12 cellular contexts compared by ENCODE assay signal in the genomic region with DNA sequence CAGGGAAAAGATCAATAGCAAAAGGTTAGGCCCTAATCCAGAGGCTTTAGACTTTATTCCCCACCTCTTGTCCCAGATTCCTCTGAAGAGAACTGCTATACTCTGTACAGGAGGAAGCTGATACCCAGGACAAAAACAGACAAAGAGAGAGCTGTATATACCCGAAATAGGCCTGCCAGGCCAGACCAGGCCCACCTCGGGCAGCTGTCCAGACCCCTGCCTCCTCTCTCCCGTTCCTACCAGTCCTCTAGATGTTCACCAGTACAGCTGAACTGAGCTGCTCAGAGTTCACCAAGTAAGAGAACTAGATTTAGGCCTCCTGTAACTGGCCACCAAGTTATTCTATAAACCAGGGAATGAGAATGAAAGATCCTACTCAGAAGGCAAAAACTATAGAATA. TPM values are rescaled to one million over a fixed set of nuclear protein-coding genes. Genes with fewer than 3 reads are reported as not detected.
A peak's percentile ranks its signal among the peaks of the same experiment; 100 is the strongest.
DNase-seq lines count a peak whose midpoint lies in the region; ATAC-seq, FAIRE-seq and TF ChIP-seq lines count a peak whose summit lies in the region.
"Had no signal": no experiment of that assay in that cellular context is flagged by ENCODE, and none has a peak within 500 bp of the region (broad histone marks: within the 10 kb centered on the region; RNA-seq: fewer than 3 reads in every experiment).

No MANE protein-coding gene starts in this region.

- peaks cover 30% of the 10 kb centered on the region for H4K20me1 ChIP-seq in K562 (replicated peaks; ENCODE audit: control insufficient read depth, insufficient read depth, low read length)

- BruUV-seq in K562 (replicated peaks; lab: Mats Ljungman, UMichigan): no TSS peak

- peaks cover 46 to 47% of the 10 kb centered on the region in 2 donors for H3K4me1 Mint-ChIP-seq in natural killer cell treated with Interleukin-12 subunit alpha and Interleukin-12 subunit beta and Interleukin-15 and Interleukin-18, amount 100 ng/mL, for 72 hours (ENCODE audit: low read depth in 2 of 2)

- H3K27me3 ChIP-seq in left ventricle myocardium inferior (ENCODE audit: low read depth) (no peaks in the 10 kb centered on the region), right cardiac atrium (ENCODE audit: control insufficient read depth, insufficient read depth) (no peaks in the 10 kb centered on the region), K562 (ENCODE audit: control insufficient read depth in 2 of 2, insufficient read depth in 2 of 2, low read length in 2 of 2) (no peaks in the 10 kb centered on the region), vagina (no peaks in the 10 kb centered on the region)

- no peak overlapping the region for H2AFZ ChIP-seq in K562 (ENCODE audit: low read depth, low read length)

- H3K36me3 ChIP-seq in left ventricle myocardium inferior: peaks cover 62% of the 10 kb centered on the region
- H3K36me3 ChIP-seq in K562 (ENCODE audit: control insufficient read depth, insufficient read depth, low read length): peaks cover 84% of the 10 kb centered on the region
- peaks cover 26 to 48% of the 10 kb centered on the region in 2 donors for H3K36me3 ChIP-seq in vagina

- no peaks in the 10 kb centered on the region for H3K9me1 ChIP-seq in K562 (ENCODE audit: control insufficient read depth, insufficient read depth, low read length)

- CTCF ChIA-PET in K562 (lab: Yijun Ruan, JAX; ENCODE audit: low intra/inter-chr PET ratio): no interaction called here

- TF ChIP-seq EP300 in K562 (IDR thresholded peaks at IDR 0.05; ENCODE audit: low read length): no peak

- H3K4me3 ChIP-seq in left ventricle myocardium inferior (peak overlapping the region; percentile 99), right cardiac atrium (ENCODE audit: low read length) (no peak overlapping the region), K562 (no peak overlapping the region), vagina (no peak overlapping the region)

- FAIRE-seq in K562 (lab: Jason Lieb, UNC): no peak

- H3K27ac Mint-ChIP-seq in natural killer cell treated with Interleukin-12 subunit alpha and Interleukin-12 subunit beta and Interleukin-15 and Interleukin-18, amount 100 ng/mL, for 72 hours: peak overlapping the region; percentile 83 to 86

- H3K9me3 ChIP-seq in left ventricle myocardium inferior (replicated peaks) (no peaks in the 10 kb centered on the region), right cardiac atrium (ENCODE audit: control insufficient read depth, low read length) (no peaks in the 10 kb centered on the region), K562 (replicated peaks; ENCODE audit: control insufficient read depth, insufficient read depth, low read depth, low read length) (no peaks in the 10 kb centered on the region), vagina (no peaks in the 10 kb centered on the region)

- H3K27me3 Mint-ChIP-seq in natural killer cell treated with Interleukin-12 subunit alpha and Interleukin-12 subunit beta and Interleukin-15 and Interleukin-18, amount 100 ng/mL, for 72 hours: no peaks in the 10 kb centered on the region
- H3K27me3 Mint-ChIP-seq: activated naive CD8-positive, alpha-beta T cell treated with anti-CD3 and anti-CD28 coated beads, Interleukin-2, amount 10 ng/mL, durations not matched to agents 7 days and 5 days had no signal

- H3K4me1 ChIP-seq in left ventricle myocardium inferior: peaks cover 62% of the 10 kb centered on the region
- H3K4me1 ChIP-seq in right cardiac atrium (ENCODE audit: control insufficient read depth, insufficient read depth, low read length): peaks cover 11% of the 10 kb centered on the region
- peaks cover 16 to 17% of the 10 kb centered on the region in 2 experiments; a peak in 4 of 5 replicates for H3K4me1 ChIP-seq in K562 (replicated peaks in 1 of 2; ENCODE audit: control insufficient read depth in 2 of 2, insufficient read depth in 2 of 2, low read length in 2 of 2)
- peaks cover 43% of the 10 kb centered on the region for H3K4me1 ChIP-seq in vagina

- TF ChIP-seq CTCF in left ventricle myocardium inferior (IDR thresholded peaks at IDR 0.05; ENCODE audit: borderline replicate concordance) (no peak), K562 (IDR thresholded peaks at IDR 0.05 in 2 of 3, conservative IDR thresholded peaks at IDR 0.05 in 1 of 3; ENCODE audit: insufficient read depth in 2 of 3, low read depth in 1 of 3, low read length in 3 of 3) (no peak), vagina (IDR thresholded peaks at IDR 0.05) (no peak)

- ATAC-seq in right cardiac atrium (no peak), K562 (no peak)
- ATAC-seq in natural killer cell treated with Interleukin-12 subunit alpha and Interleukin-12 subunit beta and Interleukin-15 and Interleukin-18, amount 100 ng/mL, for 72 hours: no peak
- ATAC-seq: left lobe of liver had no signal

- H3K4me2 ChIP-seq in K562 (ENCODE audit: insufficient read depth, low read length): no peak overlapping the region

- H3K27ac ChIP-seq in left ventricle myocardium inferior (replicated peaks) (peak overlapping the region; percentile 99), right cardiac atrium (ENCODE audit: low read length) (no peak overlapping the region), K562 (ENCODE audit: extremely low read depth, low read depth, low read length) (no peak overlapping the region), vagina (peak overlapping the region; percentile 99)

- H3K9ac ChIP-seq in K562 (ENCODE audit: insufficient read depth in 1 of 2, low read depth in 2 of 2, low read length in 2 of 2): no peak overlapping the region

- POLR2A ChIA-PET in K562 (lab: Yijun Ruan, JAX): interaction anchor here (0.9 to 1.2 kb wide), 3 partner anchors 10 to 34 kb away, joined by 3 to 4 read pairs (median 4); partner anchors contain the start of gene NOP2

- TF ChIP-seq POLR2A in K562 (conservative IDR thresholded peaks at IDR 0.05): no peak
- TF ChIP-seq POLR2A in vagina (IDR thresholded peaks at IDR 0.05): no peak

- intact Hi-C loops in left ventricle myocardium inferior (cut with micrococcal nuclease): no loop called here
- intact Hi-C loops in right cardiac atrium (cut with DNase I): no loop called here
- intact Hi-C loops in K562 (cut with micrococcal nuclease): no loop called here
- intact Hi-C loops in vagina (cut with DNase I): no loop called here

- DNase-seq in left ventricle myocardium inferior (no peak), right cardiac atrium (no peak), K562 (ENCODE audit: extremely low read depth in 1 of 4, low spot score in 3 of 4) (no peak), vagina (ENCODE audit: extremely low spot score in 2 of 2) (no peak), kidney glomerular epithelial cell (lab: John Stamatoyannopoulos, UW) (no peak), KBM-7 (no peak), RKO (ENCODE audit: low spot score) (no peak)
- no peak for DNase-seq in natural killer cell treated with Interleukin-12 subunit alpha and Interleukin-12 subunit beta and Interleukin-15 and Interleukin-18, amount 100 ng/mL, for 72 hours (ENCODE audit: low spot score)
- DNase-seq: activated naive CD8-positive, alpha-beta T cell treated with anti-CD3 and anti-CD28 coated beads, Interleukin-2, amount 10 ng/mL, durations not matched to agents 7 days and 5 days; stimulated activated CD4-positive, alpha-beta T cell treated with anti-CD3 and anti-CD28 coated beads, Interleukin-12 subunit alpha, Interleukin-12 subunit beta, amount 100 ng/mL, for 4 hours had no signal

- in situ Hi-C loops in K562 (cut with MboI): no loop called here
- in situ Hi-C loops in KBM-7 (cut with MboI; ENCODE audit: low pct_unique_long_range_greater_than_20kb, low sequenced_read_pairs): no loop called here

- H3K9me3 Mint-ChIP-seq in natural killer cell treated with Interleukin-12 subunit alpha and Interleukin-12 subunit beta and Interleukin-15 and Interleukin-18, amount 100 ng/mL, for 72 hours: no peaks in the 10 kb centered on the region
- H3K9me3 Mint-ChIP-seq: activated naive CD8-positive, alpha-beta T cell treated with anti-CD3 and anti-CD28 coated beads, Interleukin-2, amount 10 ng/mL, durations not matched to agents 7 days and 5 days had no signal

- peaks cover 84% of the 10 kb centered on the region for H3K79me2 ChIP-seq in K562 (ENCODE audit: control insufficient read depth, insufficient read depth, low read length)

- H3K4me3 Mint-ChIP-seq in natural killer cell treated with Interleukin-12 subunit alpha and Interleukin-12 subunit beta and Interleukin-15 and Interleukin-18, amount 100 ng/mL, for 72 hours: no peak overlapping the region
- H3K4me3 Mint-ChIP-seq: activated naive CD8-positive, alpha-beta T cell treated with anti-CD3 and anti-CD28 coated beads, Interleukin-2, amount 10 ng/mL, durations not matched to agents 7 days and 5 days had no signal

- H3K36me3 Mint-ChIP-seq in natural killer cell treated with Interleukin-12 subunit alpha and Interleukin-12 subunit beta and Interleukin-15 and Interleukin-18, amount 100 ng/mL, for 72 hours: peaks cover 43% of the 10 kb centered on the region

- TF ChIP-seq RAD21 in K562 (CRISPR knock-in tag; conservative IDR thresholded peaks at IDR 0.05 in 1 of 2, IDR thresholded peaks at IDR 0.05 in 1 of 2): no peak

- 30% methylated on average over 3 of the region's 3 CpGs for WGBS in right cardiac atrium
- 88% methylated on average over 3 of the region's 3 CpGs for WGBS in K562 (ENCODE audit: insufficient coverage, low coverage, missing lambda C conversion rate)

RNA-seq across cellular contexts. Expression of gene CHD4, which starts 4.7 kb away (rescaled TPM):
- total RNA-seq in left ventricle myocardium inferior: 151 TPM
- total RNA-seq in right cardiac atrium: 100 to 1,000 TPM; 138 to 165 (median 153) TPM
- 142 TPM for polyA plus RNA-seq in right cardiac atrium
- 526 and 534 TPM in 2 replicates for total RNA-seq in K562 (2011; cell fraction: chromatin; rRNA removed; ENCODE audit: low replicate concordance)
- 244 and 272 TPM in 2 replicates for total RNA-seq in K562 (2011; cell fraction: nucleolus; rRNA removed)
- total RNA-seq in K562 (2011; cell fraction: nucleoplasm; rRNA removed): 296 and 379 TPM in 2 replicates
- total RNA-seq in K562 (2014; rRNA removed): 392 and 404 TPM in 2 replicates
- 231 and 265 TPM in 2 replicates for total RNA-seq in K562 (2014; rRNA removed; fragmentation: Illumina TruSeq; extraction: Trizol)
- 271 and 272 TPM in 2 replicates for total RNA-seq in K562 (2015; rRNA removed; fragmentation: Illumina TruSeq; extraction: Trizol)
- total RNA-seq in K562 (2021): 353 and 384 TPM in 2 replicates
- 119 and 126 TPM in 2 replicates for polyA plus RNA-seq in K562 (2011; rRNA removed)
- polyA plus RNA-seq in K562 (2011; cell fraction: cytosol; rRNA removed): 151 and 165 TPM in 2 replicates
- 184 and 336 TPM in 2 replicates for polyA plus RNA-seq in K562 (2011; cell fraction: nucleus; rRNA removed)
- polyA plus RNA-seq in K562 (2012): 162 and 218 TPM in 2 replicates
- 346 and 375 TPM in 2 replicates for polyA plus RNA-seq in K562 (2014; fragmentation: Illumina TruSeq; extraction: Trizol)
- 10 to 100 TPM; 82.1 to 90.3 TPM for polyA plus RNA-seq in K562 (2014; fragmentation: Nextera tagmentation; extraction: Ambion mirVana)
- 211 and 214 TPM in 2 replicates for polyA plus RNA-seq in K562 (2014; rRNA removed)
- polyA minus RNA-seq in K562 (2011; rRNA and poly(A)+ RNA removed): 272 and 274 TPM in 2 replicates
- polyA minus RNA-seq in K562 (2011; cell fraction: cytosol; rRNA and poly(A)+ RNA removed): 222 and 251 TPM in 2 replicates
- polyA minus RNA-seq in K562 (2011; cell fraction: nucleus; rRNA and poly(A)+ RNA removed): 81.5 and 99.4 TPM in 2 replicates
- 100 to 1,000 TPM; 239 to 352 TPM for total RNA-seq in natural killer cell treated with Interleukin-12 subunit alpha and Interleukin-12 subunit beta and Interleukin-15 and Interleukin-18, amount 100 ng/mL, for 72 hours
- 152 TPM for total RNA-seq in vagina

RNA-seq across cellular contexts. Expression of gene LPAR5, which starts 33.2 kb away (rescaled TPM):
- total RNA-seq in left ventricle myocardium inferior (7.0 TPM), right cardiac atrium (1 to 10 TPM; 1.1 to 2.6 (median 2.0) TPM), K562 (2014; rRNA removed) (3.6 and 4.9 TPM in 2 replicates), K562 (2014; rRNA removed; fragmentation: Illumina TruSeq; extraction: Trizol) (3.0 and 3.5 TPM in 2 replicates), K562 (2015; rRNA removed; fragmentation: Illumina TruSeq; extraction: Trizol) (2.7 and 2.8 TPM in 2 replicates), K562 (2021) (9.2 and 11.7 TPM in 2 replicates), vagina (7.4 TPM)
- polyA plus RNA-seq in right cardiac atrium (0.86 TPM), K562 (2011; rRNA removed) (5.8 and 7.8 TPM in 2 replicates), K562 (2014; fragmentation: Illumina TruSeq; extraction: Trizol) (7.0 and 9.9 TPM in 2 replicates), K562 (2014; fragmentation: Nextera tagmentation; extraction: Ambion mirVana) (1 to 10 TPM; 1.3 to 2.3 TPM), K562 (2014; rRNA removed) (5.6 and 5.9 TPM in 2 replicates)
- 14.4 and 32.5 TPM in 2 replicates for total RNA-seq in K562 (2011; cell fraction: chromatin; rRNA removed; ENCODE audit: low replicate concordance)
- 19.1 and 26.3 TPM in 2 replicates for total RNA-seq in K562 (2011; cell fraction: nucleolus; rRNA removed)
- total RNA-seq in K562 (2011; cell fraction: nucleoplasm; rRNA removed): 20.8 and 27.5 TPM in 2 replicates
- polyA plus RNA-seq in K562 (2011; cell fraction: cytosol; rRNA removed): 14.8 and 50.1 TPM in 2 replicates
- polyA plus RNA-seq in K562 (2011; cell fraction: nucleus; rRNA removed): 5.8 and 13.2 TPM in 2 replicates
- polyA plus RNA-seq in K562 (2012): 8.5 and 9.4 TPM in 2 replicates
- 4.6 and 7.8 TPM in 2 replicates for polyA minus RNA-seq in K562 (2011; rRNA and poly(A)+ RNA removed)
- polyA minus RNA-seq in K562 (2011; cell fraction: cytosol; rRNA and poly(A)+ RNA removed): 11.7 and 16.4 TPM in 2 replicates
- polyA minus RNA-seq in K562 (2011; cell fraction: nucleus; rRNA and poly(A)+ RNA removed): 3.6 and 4.7 TPM in 2 replicates
- total RNA-seq in natural killer cell treated with Interleukin-12 subunit alpha and Interleukin-12 subunit beta and Interleukin-15 and Interleukin-18, amount 100 ng/mL, for 72 hours: 10 to 100 TPM in 1 of 2 donors, 1 to 10 TPM in 1; 5.6 to 10.6 TPM
- total RNA-seq: M059J had no signal

RNA-seq across cellular contexts. Expression of gene NOP2, which starts 34.4 kb away (rescaled TPM):
- total RNA-seq in left ventricle myocardium inferior: 15.3 TPM
- total RNA-seq in right cardiac atrium: 10 to 100 TPM; 15.1 to 27.5 (median 16.5) TPM
- polyA plus RNA-seq in right cardiac atrium: 9.6 TPM
- 199 and 304 TPM in 2 replicates for total RNA-seq in K562 (2011; cell fraction: chromatin; rRNA removed; ENCODE audit: low replicate concordance)
- 156 and 172 TPM in 2 replicates for total RNA-seq in K562 (2011; cell fraction: nucleolus; rRNA removed)
- total RNA-seq in K562 (2011; cell fraction: nucleoplasm; rRNA removed): 135 and 147 TPM in 2 replicates
- 55.4 and 70.8 TPM in 2 replicates for total RNA-seq in K562 (2014; rRNA removed)
- total RNA-seq in K562 (2014; rRNA removed; fragmentation: Illumina TruSeq; extraction: Trizol): 53.2 and 54.4 TPM in 2 replicates
- total RNA-seq in K562 (2015; rRNA removed; fragmentation: Illumina TruSeq; extraction: Trizol): 60.6 and 61.9 TPM in 2 replicates
- total RNA-seq in K562 (2021): 77.2 and 77.6 TPM in 2 replicates
- polyA plus RNA-seq in K562 (2011; rRNA removed): 74.7 and 93.6 TPM in 2 replicates
- polyA plus RNA-seq in K562 (2011; cell fraction: cytosol; rRNA removed): 29.0 and 33.7 TPM in 2 replicates
- polyA plus RNA-seq in K562 (2011; cell fraction: nucleus; rRNA removed): 248 and 319 TPM in 2 replicates
- polyA plus RNA-seq in K562 (2012): 37.5 and 55.6 TPM in 2 replicates
- 67.5 and 97.7 TPM in 2 replicates for polyA plus RNA-seq in K562 (2014; fragmentation: Illumina TruSeq; extraction: Trizol)
- polyA plus RNA-seq in K562 (2014; fragmentation: Nextera tagmentation; extraction: Ambion mirVana): 10 to 100 TPM; 19.0 to 37.2 TPM
- polyA plus RNA-seq in K562 (2014; rRNA removed): 86.3 and 92.2 TPM in 2 replicates
- polyA minus RNA-seq in K562 (2011; rRNA and poly(A)+ RNA removed): 32.7 and 42.8 TPM in 2 replicates
- 26.4 and 38.0 TPM in 2 replicates for polyA minus RNA-seq in K562 (2011; cell fraction: cytosol; rRNA and poly(A)+ RNA removed)
- polyA minus RNA-seq in K562 (2011; cell fraction: nucleus; rRNA and poly(A)+ RNA removed): 40.7 and 56.9 TPM in 2 replicates
- total RNA-seq in natural killer cell treated with Interleukin-12 subunit alpha and Interleukin-12 subunit beta and Interleukin-15 and Interleukin-18, amount 100 ng/mL, for 72 hours: 100 to 1,000 TPM; 103 to 201 TPM
- total RNA-seq in vagina: 43.0 TPM

RNA-seq across cellular contexts. Expression of gene ACRBP, which starts 44.7 kb away (rescaled TPM):
- total RNA-seq in left ventricle myocardium inferior (1.4 TPM), right cardiac atrium (1 to 10 TPM; 1.0 to 2.1 (median 1.1) TPM), K562 (2014; rRNA removed) (5.3 and 10.5 TPM in 2 replicates), K562 (2014; rRNA removed; fragmentation: Illumina TruSeq; extraction: Trizol) (5.5 and 7.9 TPM in 2 replicates), K562 (2015; rRNA removed; fragmentation: Illumina TruSeq; extraction: Trizol) (3.1 and 3.5 TPM in 2 replicates), K562 (2021) (16.8 and 18.0 TPM in 2 replicates), vagina (0.74 TPM)
- polyA plus RNA-seq in right cardiac atrium (0.50 TPM), K562 (2011; rRNA removed) (13.2 and 28.6 TPM in 2 replicates), K562 (2014; fragmentation: Illumina TruSeq; extraction: Trizol) (7.2 and 8.4 TPM in 2 replicates), K562 (2014; fragmentation: Nextera tagmentation; extraction: Ambion mirVana) (10 to 100 TPM; 23.1 to 31.8 TPM), K562 (2014; rRNA removed) (4.4 and 6.7 TPM in 2 replicates)
- total RNA-seq in K562 (2011; cell fraction: chromatin; rRNA removed; ENCODE audit: low replicate concordance): 10.1 and 27.0 TPM in 2 replicates
- total RNA-seq in K562 (2011; cell fraction: nucleolus; rRNA removed): 11.7 and 20.7 TPM in 2 replicates
- total RNA-seq in K562 (2011; cell fraction: nucleoplasm; rRNA removed): 12.6 and 15.5 TPM in 2 replicates
- 12.3 and 15.6 TPM in 2 replicates for polyA plus RNA-seq in K562 (2011; cell fraction: cytosol; rRNA removed)
- polyA plus RNA-seq in K562 (2011; cell fraction: nucleus; rRNA removed): 79.2 and 89.4 TPM in 2 replicates
- 13.4 and 22.7 TPM in 2 replicates for polyA plus RNA-seq in K562 (2012)
- polyA minus RNA-seq in K562 (2011; rRNA and poly(A)+ RNA removed): 4.0 and 4.5 TPM in 2 replicates
- polyA minus RNA-seq in K562 (2011; cell fraction: cytosol; rRNA and poly(A)+ RNA removed): 5.4 and 7.3 TPM in 2 replicates
- 4.4 and 11.2 TPM in 2 replicates for polyA minus RNA-seq in K562 (2011; cell fraction: nucleus; rRNA and poly(A)+ RNA removed)
- total RNA-seq in natural killer cell treated with Interleukin-12 subunit alpha and Interleukin-12 subunit beta and Interleukin-15 and Interleukin-18, amount 100 ng/mL, for 72 hours: 1 to 10 TPM in 1 of 2 donors, under 1 TPM in 1; 0.98 to 2.1 TPM
- total RNA-seq: M059J had no signal

RNA-seq across cellular contexts. Expression of gene IFFO1, which starts 46.7 kb away (rescaled TPM):
- total RNA-seq in left ventricle myocardium inferior: 14.4 TPM
- 10 to 100 TPM; 15.1 to 23.6 (median 19.1) TPM for total RNA-seq in right cardiac atrium
- 15.7 TPM for polyA plus RNA-seq in right cardiac atrium
- 0.42 and 0.76 TPM in 2 replicates for total RNA-seq in K562 (2011; cell fraction: chromatin; rRNA removed; ENCODE audit: low replicate concordance)
- total RNA-seq in K562 (2011; cell fraction: nucleolus; rRNA removed): 0.66 and 0.83 TPM in 2 replicates
- 0.23 and 0.37 TPM in 2 replicates for total RNA-seq in K562 (2011; cell fraction: nucleoplasm; rRNA removed)
- not detected in 2 replicates for total RNA-seq in K562 (2014; rRNA removed)
- not detected in 2 replicates for total RNA-seq in K562 (2014; rRNA removed; fragmentation: Illumina TruSeq; extraction: Trizol)
- 0.08 TPM in 1 of 2 replicates, not detected in the other for total RNA-seq in K562 (2015; rRNA removed; fragmentation: Illumina TruSeq; extraction: Trizol)
- total RNA-seq in K562 (2021): 0.09 and 0.20 TPM in 2 replicates
- 0.10 and 0.12 TPM in 2 replicates for polyA plus RNA-seq in K562 (2011; rRNA removed)
- 0.09 and 0.15 TPM in 2 replicates for polyA plus RNA-seq in K562 (2011; cell fraction: cytosol; rRNA removed)
- polyA plus RNA-seq in K562 (2011; cell fraction: nucleus; rRNA removed): 0.18 and 0.32 TPM in 2 replicates
- 0.04 and 0.10 TPM in 2 replicates for polyA plus RNA-seq in K562 (2012)
- polyA plus RNA-seq in K562 (2014; fragmentation: Illumina TruSeq; extraction: Trizol): not detected in 2 replicates
- not detected for polyA plus RNA-seq in K562 (2014; fragmentation: Nextera tagmentation; extraction: Ambion mirVana)
- polyA plus RNA-seq in K562 (2014; rRNA removed): 0.03 TPM in 1 of 2 replicates, not detected in the other
- polyA minus RNA-seq in K562 (2011; rRNA and poly(A)+ RNA removed): 0.11 TPM in 1 of 2 replicates, not detected in the other
- not detected in 2 replicates for polyA minus RNA-seq in K562 (2011; cell fraction: cytosol; rRNA and poly(A)+ RNA removed)
- polyA minus RNA-seq in K562 (2011; cell fraction: nucleus; rRNA and poly(A)+ RNA removed): 0.11 and 0.27 TPM in 2 replicates
- total RNA-seq in natural killer cell treated with Interleukin-12 subunit alpha and Interleukin-12 subunit beta and Interleukin-15 and Interleukin-18, amount 100 ng/mL, for 72 hours: 10 to 100 TPM; 28.0 to 30.5 TPM
- 21.1 TPM for total RNA-seq in vagina

Comparison
In these comparisons a context has a peak if more than half of its experiments do, and no peak if none do; other contexts are left out.
1. H3K27ac ChIP-seq: peak in left ventricle myocardium inferior (single experiment) and vagina (single experiment); none in right cardiac atrium (single experiment) and K562 (single experiment).